Comparison of ENCODE assay signal across 13 cellular contexts in genomic region chr6:160431791-160432404, GRCh38.
DNase-seq lines count a peak whose midpoint lies in the region; ATAC-seq and TF ChIP-seq lines count a peak whose summit lies in the region.
"Had no signal": no experiment of that assay in that cellular context is flagged by ENCODE, and none has a peak within 500 bp of the region (broad histone marks: within the 10 kb centered on the region; RNA-seq: fewer than 3 reads in every experiment).

No MANE protein-coding gene starts in this region.

- no peaks in the 10 kb centered on the region for H3K9me3 ChIP-seq in RWPE2 (ENCODE audit: severe bottlenecking)
- H3K9me3 ChIP-seq in fibroblast of lung (ENCODE audit: control insufficient read depth, insufficient read depth, low read depth, low read length) = no peaks in the 10 kb centered on the region
- no peaks in the 10 kb centered on the region for H3K9me3 ChIP-seq in testis

- WGBS in testis, 2 donors = 45 to 51% methylated on average over 8 of the region's 8 CpGs

- DNase-seq in RWPE2 (ENCODE audit: low spot score) (no peak), fibroblast of lung (ENCODE audit: low read depth in 2 of 2) (peak; percentile 28 to 42), mesothelial cell of epicardium (ENCODE audit: low spot score in 2 of 2, unreplicated experiment in 2 of 2) (no peak), testis (peak; percentile 55), NCI-H446 treated with DMSO at 0.1 percent for 48 hours (lab: John Stamatoyannopoulos, UW) (no peak), HT-29 (ENCODE audit: low spot score) (no peak)
- DNase-seq: activated CD8-positive, alpha-beta T cell treated with anti-CD3 and anti-CD28 coated beads for 36 hours; mesendoderm; NCI-H1930; NCI-H524 had no signal

- H3K4me3 ChIP-seq in RWPE2 (ENCODE audit: severe bottlenecking) = no peak overlapping the region
- no peak overlapping the region for H3K4me3 ChIP-seq in fibroblast of lung (replicated peaks in 1 of 4; ENCODE audit: control extremely low read depth in 1 of 4, insufficient read depth in 1 of 4, low read depth in 3 of 4, low read length in 4 of 4)
- peak overlapping the region in 1 of 2 donors; percentile 27 for H3K4me3 ChIP-seq in testis

- peaks cover 41% of the 10 kb centered on the region for H3K4me1 Mint-ChIP-seq in mesothelial cell of epicardium
- H3K4me1 Mint-ChIP-seq: activated T-helper 17 cell treated with anti-CD3 and anti-CD28 coated beads, Interleukin-2, amount 50 U/mL, for 72 hours had no signal

- H3K36me3 ChIP-seq in RWPE2 (ENCODE audit: low read depth) = no peaks in the 10 kb centered on the region
- no peaks in the 10 kb centered on the region for H3K36me3 ChIP-seq in fibroblast of lung (ENCODE audit: control insufficient read depth, insufficient read depth, low read length)
- no peaks in the 10 kb centered on the region for H3K36me3 ChIP-seq in testis (ENCODE audit: low read depth, missing control alignments)

- no peaks in the 10 kb centered on the region for H3K9me3 Mint-ChIP-seq in mesothelial cell of epicardium
- H3K9me3 Mint-ChIP-seq: activated CD8-positive, alpha-beta T cell treated with anti-CD3 and anti-CD28 coated beads for 36 hours; activated T-helper 17 cell treated with anti-CD3 and anti-CD28 coated beads, Interleukin-2, amount 50 U/mL, for 72 hours had no signal

- no peak overlapping the region for H3K4me3 Mint-ChIP-seq in mesothelial cell of epicardium
- H3K4me3 Mint-ChIP-seq: activated CD8-positive, alpha-beta T cell treated with anti-CD3 and anti-CD28 coated beads for 36 hours; activated T-helper 17 cell treated with anti-CD3 and anti-CD28 coated beads, Interleukin-2, amount 50 U/mL, for 72 hours had no signal

- peaks cover 18% of the 10 kb centered on the region for H3K4me1 ChIP-seq in RWPE2 (ENCODE audit: insufficient read depth, poor library complexity, severe bottlenecking)
- H3K4me1 ChIP-seq in fibroblast of lung (ENCODE audit: control insufficient read depth, extremely low read depth, insufficient read depth, low read length) = no peaks in the 10 kb centered on the region
- peaks cover 53% of the 10 kb centered on the region for H3K4me1 ChIP-seq in testis

- no peak overlapping the region for H2AFZ ChIP-seq in fibroblast of lung (ENCODE audit: low read length)

- no peak for TF ChIP-seq POLR2A in testis (IDR thresholded peaks at IDR 0.05)

- TF ChIP-seq CTCF in RWPE2 (IDR thresholded peaks at IDR 0.05; ENCODE audit: poor library complexity, severe bottlenecking) (no peak), fibroblast of lung (conservative IDR thresholded peaks at IDR 0.05 in 1 of 2, IDR thresholded peaks at IDR 0.05 in 1 of 2; ENCODE audit: low read depth in 1 of 2, low read length in 2 of 2) (no peak), mesothelial cell of epicardium (IDR thresholded peaks at IDR 0.05; ENCODE audit: unreplicated experiment) (no peak), testis (IDR thresholded peaks at IDR 0.05) (no peak)

- intact Hi-C loops in testis (cut with DNase I; ENCODE audit: low total_unique reads) = no loop called here

- H3K27ac Mint-ChIP-seq in mesothelial cell of epicardium = peak overlapping the region; percentile 82
- H3K27ac Mint-ChIP-seq: activated CD8-positive, alpha-beta T cell treated with anti-CD3 and anti-CD28 coated beads for 36 hours; activated T-helper 17 cell treated with anti-CD3 and anti-CD28 coated beads, Interleukin-2, amount 50 U/mL, for 72 hours had no signal

- no peaks in the 10 kb centered on the region for H3K79me2 ChIP-seq in fibroblast of lung (ENCODE audit: control insufficient read depth, insufficient read depth, low read length)

- no peaks in the 10 kb centered on the region for H3K27me3 ChIP-seq in RWPE2 (ENCODE audit: insufficient read depth, poor library complexity, severe bottlenecking)
- no peaks in the 10 kb centered on the region for H3K27me3 ChIP-seq in fibroblast of lung (ENCODE audit: control insufficient read depth, insufficient read depth, low read length)
- no peaks in the 10 kb centered on the region for H3K27me3 ChIP-seq in testis

- H3K9ac ChIP-seq in fibroblast of lung (ENCODE audit: insufficient read depth, low read length) = no peak overlapping the region

- H3K27me3 Mint-ChIP-seq in mesothelial cell of epicardium (ENCODE audit: low read depth) = peaks cover 3% of the 10 kb centered on the region

- ATAC-seq in RWPE2 (ENCODE audit: low read depth) (peak; percentile 10; the same call in 1 of the 3 replicates), HG03432 (IDR thresholded peaks at IDR 0.05; ENCODE audit: unreplicated experiment) (no peak), GM19395 (IDR thresholded peaks at IDR 0.05; ENCODE audit: unreplicated experiment) (no peak)
- ATAC-seq: activated CD8-positive, alpha-beta T cell treated with anti-CD3 and anti-CD28 coated beads for 36 hours; activated T-helper 17 cell treated with anti-CD3 and anti-CD28 coated beads, Interleukin-2, amount 50 U/mL, for 72 hours had no signal

- no peaks in the 10 kb centered on the region for H3K36me3 Mint-ChIP-seq in mesothelial cell of epicardium

- H4K20me1 ChIP-seq in fibroblast of lung (ENCODE audit: control insufficient read depth, extremely low read depth, insufficient read depth, low read length) = no peaks in the 10 kb centered on the region

- H3K4me2 ChIP-seq in fibroblast of lung (ENCODE audit: extremely low read depth, insufficient read depth, low read length) = no peak overlapping the region

- H3K27ac ChIP-seq in RWPE2 (ENCODE audit: poor library complexity, severe bottlenecking) = peak overlapping the region; percentile 74
- H3K27ac ChIP-seq in fibroblast of lung (ENCODE audit: insufficient read depth, low read length) = no peak overlapping the region
- H3K27ac ChIP-seq in testis = peak overlapping the region; percentile 87 to 89

Comparison
In these comparisons a context has a peak if more than half of its experiments do, and no peak if none do; other contexts are left out.
1. DNase-seq: peak in fibroblast of lung (2 of 2) and testis (single experiment); none in RWPE2 (single experiment), mesothelial cell of epicardium (0 of 2), NCI-H446 treated with DMSO at 0.1 percent for 48 hours (single experiment) and HT-29 (single experiment).